1 cellular context compared by ENCODE assay signal in the genomic region with DNA sequence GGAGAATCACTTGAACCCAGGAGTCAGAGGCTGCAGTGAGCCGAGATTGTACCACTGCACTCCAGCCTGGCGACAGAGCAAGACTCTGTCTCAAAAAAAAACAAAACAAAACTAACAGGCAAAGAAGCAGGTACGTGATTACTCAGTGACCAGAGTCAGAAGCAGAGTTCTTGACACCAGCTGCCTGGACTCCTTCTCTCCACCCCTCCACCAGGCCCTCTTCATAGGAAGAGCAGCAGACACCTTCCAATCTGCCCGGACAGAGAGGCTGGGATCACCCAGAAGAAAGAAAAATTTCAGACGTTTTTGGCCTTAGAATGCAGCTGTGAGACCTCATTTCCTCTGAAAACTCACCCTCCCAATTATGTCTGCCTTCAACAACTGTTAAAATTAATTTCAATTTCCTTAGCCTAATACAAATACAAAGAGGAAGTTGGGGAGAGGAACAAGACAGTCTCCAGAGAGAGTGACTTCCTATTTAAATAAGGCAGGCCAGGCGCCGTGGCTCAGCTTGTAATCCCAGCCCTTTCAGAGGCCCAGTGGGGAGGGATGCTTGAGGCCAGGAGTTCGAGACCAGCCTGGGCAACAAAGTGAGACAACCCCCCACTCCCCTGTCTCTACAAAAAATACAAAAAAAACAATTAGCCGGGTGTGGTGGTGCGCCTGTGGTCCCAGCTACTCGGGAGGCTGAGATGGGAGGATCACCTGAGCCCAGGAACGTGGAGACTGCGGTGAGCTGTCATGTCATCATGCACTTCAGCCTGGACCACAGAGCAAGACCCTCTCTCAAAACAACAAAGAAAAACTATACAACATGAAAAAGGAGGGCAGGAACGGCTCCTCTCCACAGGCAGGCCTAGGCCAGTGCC.
TF ChIP-seq lines count a peak whose summit lies in the region.

No MANE protein-coding gene starts in this region.

TF ChIP-seq in SK-N-SH treated with all-trans-retinoic acid at 6 μM for 48 hours, 23 proteins besides CTCF, POLR2A, EP300 and RAD21 (continued from another document):
- TF ChIP-seq, protein P1, sequence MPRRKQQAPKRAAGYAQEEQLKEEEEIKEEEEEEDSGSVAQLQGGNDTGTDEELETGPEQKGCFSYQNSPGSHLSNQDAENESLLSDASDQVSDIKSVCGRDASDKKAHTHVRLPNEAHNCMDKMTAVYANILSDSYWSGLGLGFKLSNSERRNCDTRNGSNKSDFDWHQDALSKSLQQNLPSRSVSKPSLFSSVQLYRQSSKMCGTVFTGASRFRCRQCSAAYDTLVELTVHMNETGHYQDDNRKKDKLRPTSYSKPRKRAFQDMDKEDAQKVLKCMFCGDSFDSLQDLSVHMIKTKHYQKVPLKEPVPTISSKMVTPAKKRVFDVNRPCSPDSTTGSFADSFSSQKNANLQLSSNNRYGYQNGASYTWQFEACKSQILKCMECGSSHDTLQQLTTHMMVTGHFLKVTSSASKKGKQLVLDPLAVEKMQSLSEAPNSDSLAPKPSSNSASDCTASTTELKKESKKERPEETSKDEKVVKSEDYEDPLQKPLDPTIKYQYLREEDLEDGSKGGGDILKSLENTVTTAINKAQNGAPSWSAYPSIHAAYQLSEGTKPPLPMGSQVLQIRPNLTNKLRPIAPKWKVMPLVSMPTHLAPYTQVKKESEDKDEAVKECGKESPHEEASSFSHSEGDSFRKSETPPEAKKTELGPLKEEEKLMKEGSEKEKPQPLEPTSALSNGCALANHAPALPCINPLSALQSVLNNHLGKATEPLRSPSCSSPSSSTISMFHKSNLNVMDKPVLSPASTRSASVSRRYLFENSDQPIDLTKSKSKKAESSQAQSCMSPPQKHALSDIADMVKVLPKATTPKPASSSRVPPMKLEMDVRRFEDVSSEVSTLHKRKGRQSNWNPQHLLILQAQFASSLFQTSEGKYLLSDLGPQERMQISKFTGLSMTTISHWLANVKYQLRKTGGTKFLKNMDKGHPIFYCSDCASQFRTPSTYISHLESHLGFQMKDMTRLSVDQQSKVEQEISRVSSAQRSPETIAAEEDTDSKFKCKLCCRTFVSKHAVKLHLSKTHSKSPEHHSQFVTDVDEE (CRISPR knock-in tag; IDR thresholded peaks at IDR 0.05): no peak
- no peak for TF ChIP-seq BACH2 (CRISPR knock-in tag; IDR thresholded peaks at IDR 0.05; ENCODE audit: borderline replicate concordance)
- TF ChIP-seq ESRRG (CRISPR knock-in tag; IDR thresholded peaks at IDR 0.05): no peak
- no peak for TF ChIP-seq ZC3H10 (CRISPR knock-in tag; IDR thresholded peaks at IDR 0.05)
- no peak for TF ChIP-seq ZNF565 (CRISPR knock-in tag; conservative IDR thresholded peaks at IDR 0.05; ENCODE audit: low read depth)
- no peak for TF ChIP-seq ZFP30 (CRISPR knock-in tag; IDR thresholded peaks at IDR 0.05)
- TF ChIP-seq RARB (CRISPR knock-in tag; IDR thresholded peaks at IDR 0.05): no peak
